ENCODE assay signal across 8 cellular contexts in genomic region chr1:93908394-93909145, GRCh38. TPM values are rescaled to one million over a fixed set of nuclear protein-coding genes. Genes with fewer than 3 reads are reported as not detected.
DNase-seq lines count a peak whose midpoint lies in the region; ATAC-seq, FAIRE-seq and TF ChIP-seq lines count a peak whose summit lies in the region.

No MANE protein-coding gene starts in this region.

- ATAC-seq in HG03342 (IDR thresholded peaks at IDR 0.05; ENCODE audit: unreplicated experiment) (peak; percentile 40), SK-N-SH treated with all-trans-retinoic acid at 6 μM for 48 hours (peak; percentile 24)

- peaks cover 37% of the 10 kb centered on the region for H3K4me1 ChIP-seq in BLaER1
- peaks cover 12% of the 10 kb centered on the region for H3K4me1 ChIP-seq in iPS-18a (ENCODE audit: control insufficient read depth, low read depth, low read length)
- H3K4me1 ChIP-seq in small intestine (ENCODE audit: control insufficient read depth in 2 of 2, insufficient read depth in 1 of 2, low read depth in 1 of 2, low read length in 1 of 2): no peaks in the 10 kb centered on the region

- DNase-seq in GM19238 (ENCODE audit: insufficient read length, low spot score) (peak; percentile 36), small intestine (peak; percentile 74), epidermal melanocyte (ENCODE audit: insufficient read length, low spot score) (no peak)

- FAIRE-seq in small intestine (lab: Jason Lieb, UNC): no peak

- peak overlapping the region; percentile 93 for H3K9ac ChIP-seq in BLaER1
- H3K9ac ChIP-seq in iPS-18a (ENCODE audit: low read length): peak overlapping the region; percentile 70

- no peaks in the 10 kb centered on the region for H4K20me1 ChIP-seq in BLaER1

- H3K9me3 ChIP-seq in BLaER1 (peaks cover 5% of the 10 kb centered on the region), iPS-18a (ENCODE audit: control insufficient read depth, low read depth, low read length) (no peaks in the 10 kb centered on the region), small intestine (ENCODE audit: control insufficient read depth, low read depth) (no peaks in the 10 kb centered on the region)

- 0 to 1% (median 1%) methylated on average over 41 to 49 of the region's 49 CpGs for WGBS in adipose tissue, 3 donors
- 0 to 1% (median 1%) methylated on average over 33 to 49 of the region's 49 CpGs for WGBS in small intestine, 3 donors

- H3K4me2 ChIP-seq in BLaER1: peak overlapping the region; percentile 91

- H3K27ac ChIP-seq in BLaER1 (peak overlapping the region; percentile 91), adipose tissue (ENCODE audit: low read depth, low read length) (peak overlapping the region; percentile 91), iPS-18a (ENCODE audit: low read length) (no peak overlapping the region), small intestine (ENCODE audit: low read depth in 1 of 2, low read length in 1 of 2) (peak overlapping the region; percentile 90 to 94)

- H3K4me3 ChIP-seq in BLaER1 (peak overlapping the region; percentile 96), iPS-18a (ENCODE audit: low read length) (peak overlapping the region; percentile 95), small intestine (ENCODE audit: low read depth in 1 of 2, low read length in 2 of 2) (peak overlapping the region; percentile 96 to 99)

- no peaks in the 10 kb centered on the region for H3K36me3 ChIP-seq in BLaER1
- H3K36me3 ChIP-seq in iPS-18a (ENCODE audit: control insufficient read depth, low read depth, low read length): no peaks in the 10 kb centered on the region
- no peaks in the 10 kb centered on the region for H3K36me3 ChIP-seq in small intestine (ENCODE audit: control insufficient read depth in 2 of 2, insufficient read depth in 2 of 2, low read length in 2 of 2)

- H3K27me3 ChIP-seq in BLaER1 (no peaks in the 10 kb centered on the region), iPS-18a (ENCODE audit: control insufficient read depth, insufficient read depth, low read length) (peaks cover 4% of the 10 kb centered on the region), small intestine (ENCODE audit: control insufficient read depth in 2 of 2, insufficient read depth in 2 of 2, low read length in 2 of 2) (no peaks in the 10 kb centered on the region)

TF ChIP-seq in SK-N-SH treated with all-trans-retinoic acid at 6 μM for 48 hours, 23 proteins besides CTCF, POLR2A, EP300 and RAD21:
- TF ChIP-seq CSRNP3 (CRISPR knock-in tag; IDR thresholded peaks at IDR 0.05): no peak
- no peak for TF ChIP-seq PATZ1 (CRISPR knock-in tag; IDR thresholded peaks at IDR 0.05; ENCODE audit: borderline replicate concordance)
- no peak for TF ChIP-seq BACH2 (CRISPR knock-in tag; IDR thresholded peaks at IDR 0.05; ENCODE audit: borderline replicate concordance)
- no peak for TF ChIP-seq ZC3H10 (CRISPR knock-in tag; IDR thresholded peaks at IDR 0.05)
- no peak for TF ChIP-seq POU6F1 (CRISPR knock-in tag; IDR thresholded peaks at IDR 0.05; ENCODE audit: borderline replicate concordance, low read depth)
- no peak for TF ChIP-seq RARB (CRISPR knock-in tag; IDR thresholded peaks at IDR 0.05)
- TF ChIP-seq ZNF70 (CRISPR knock-in tag; IDR thresholded peaks at IDR 0.05): no peak
- no peak for TF ChIP-seq ZFP3 (CRISPR knock-in tag; IDR thresholded peaks at IDR 0.05)
- TF ChIP-seq OSR1 (CRISPR knock-in tag; IDR thresholded peaks at IDR 0.05): no peak
- no peak for TF ChIP-seq TOX (CRISPR knock-in tag; IDR thresholded peaks at IDR 0.05; ENCODE audit: borderline replicate concordance)
- no peak for TF ChIP-seq TCF4 (CRISPR knock-in tag; IDR thresholded peaks at IDR 0.05; ENCODE audit: borderline replicate concordance)
- TF ChIP-seq GLIS3 (CRISPR knock-in tag; IDR thresholded peaks at IDR 0.05): no peak
- no peak for TF ChIP-seq PPARA (CRISPR knock-in tag; IDR thresholded peaks at IDR 0.05; ENCODE audit: borderline replicate concordance)
- TF ChIP-seq CSDC2 (CRISPR knock-in tag; IDR thresholded peaks at IDR 0.05): no peak
- no peak for TF ChIP-seq ZFP30 (CRISPR knock-in tag; IDR thresholded peaks at IDR 0.05)
- no peak for TF ChIP-seq CREB5 (CRISPR knock-in tag; IDR thresholded peaks at IDR 0.05; ENCODE audit: low read depth)

RNA-seq across cellular contexts. Expression of gene GCLM, which starts 0.7 kb away (rescaled TPM):
- polyA plus RNA-seq in adipose tissue (10 to 100 TPM in 1 of 3 donors, 1 to 10 TPM in 2; 3.7 to 14.8 (median 4.9) TPM), small intestine (10 to 100 TPM in 2 of 3 donors, 1 to 10 TPM in 1; 8.8 to 62.6 (median 52.4) TPM)

RNA-seq across cellular contexts. Expression of gene DNTTIP2, which starts 29.6 kb away (rescaled TPM):
- polyA plus RNA-seq in adipose tissue (10 to 100 TPM; 12.8 to 41.9 (median 37.4) TPM), small intestine (10 to 100 TPM; 31.0 to 60.8 (median 43.2) TPM)
